Comparison of ENCODE assay signal across 9 cellular contexts in genomic region chr6:24909281-24910216, GRCh38. TPM values are rescaled to one million over a fixed set of nuclear protein-coding genes. Genes with fewer than 3 reads are reported as not detected.
A peak's percentile ranks its signal among the peaks of the same experiment; 100 is the strongest.
DNase-seq lines count a peak whose midpoint lies in the region; ATAC-seq and TF ChIP-seq lines count a peak whose summit lies in the region.
"Had no signal": no experiment of that assay in that cellular context is flagged by ENCODE, and none has a peak within 500 bp of the region (broad histone marks: within the 10 kb centered on the region; RNA-seq: fewer than 3 reads in every experiment).

No MANE protein-coding gene starts in this region.

- H3K36me3 ChIP-seq in adipocyte (ENCODE audit: control insufficient read depth, insufficient read depth, low read length, severe bottlenecking) (no peaks in the 10 kb centered on the region), tibial artery (no peaks in the 10 kb centered on the region)

- peaks cover 89% of the 10 kb centered on the region for H3K36me3 Mint-ChIP-seq in activated naive CD4-positive, alpha-beta T cell treated with anti-CD3 and anti-CD28 coated beads, Interleukin-2, amount 10 ng/mL, durations not matched to agents 7 days and 5 days
- no peaks in the 10 kb centered on the region for H3K36me3 Mint-ChIP-seq in mesothelial cell of epicardium

- intact Hi-C loops in tibial artery (cut with DNase I; ENCODE audit: low total_unique reads): no loop called here

- peak overlapping the region; percentile 45 to 53 for H3K27ac ChIP-seq in tibial artery
- H3K27ac ChIP-seq: SK-N-MC had no signal

- H3K4me3 Mint-ChIP-seq in activated naive CD4-positive, alpha-beta T cell treated with anti-CD3 and anti-CD28 coated beads, Interleukin-2, amount 10 ng/mL, durations not matched to agents 7 days and 5 days: peak overlapping the region; percentile 92
- peak overlapping the region; percentile 72 for H3K4me3 Mint-ChIP-seq in mesothelial cell of epicardium

- H3K27ac Mint-ChIP-seq in activated naive CD4-positive, alpha-beta T cell treated with anti-CD3 and anti-CD28 coated beads, Interleukin-2, amount 10 ng/mL, durations not matched to agents 7 days and 5 days: peak overlapping the region; percentile 90
- H3K27ac Mint-ChIP-seq in mesothelial cell of epicardium: no peak overlapping the region

- no peak for DNase-seq in activated naive CD4-positive, alpha-beta T cell treated with anti-CD3 and anti-CD28 coated beads, Interleukin-2, amount 10 ng/mL, durations not matched to agents 7 days and 5 days
- no peak for DNase-seq in activated naive CD4-positive, alpha-beta T cell treated with Interleukin-2 at 50 U/mL for 16 hours
- DNase-seq in adipocyte (ENCODE audit: low read depth) (no peak), mesothelial cell of epicardium (ENCODE audit: low spot score in 2 of 2, unreplicated experiment in 2 of 2) (no peak), tibial artery (no peak), HuH-7.5 (ENCODE audit: low spot score) (no peak), COLO829 (ENCODE audit: low spot score) (no peak)

- no peaks in the 10 kb centered on the region for H3K27me3 ChIP-seq in adipocyte (replicated peaks; ENCODE audit: control insufficient read depth, insufficient read depth, low read length)
- no peaks in the 10 kb centered on the region for H3K27me3 ChIP-seq in tibial artery

- H3K4me1 ChIP-seq in adipocyte (ENCODE audit: control insufficient read depth, insufficient read depth, low read length) (peaks cover 53% of the 10 kb centered on the region), tibial artery (peaks cover 0 to 46% (median 28%) of the 10 kb centered on the region in 4 donors)

- no peaks in the 10 kb centered on the region for H3K9me3 Mint-ChIP-seq in activated naive CD4-positive, alpha-beta T cell treated with anti-CD3 and anti-CD28 coated beads, Interleukin-2, amount 10 ng/mL, durations not matched to agents 7 days and 5 days
- H3K9me3 Mint-ChIP-seq in mesothelial cell of epicardium: no peaks in the 10 kb centered on the region

- no peak for ATAC-seq in GM21447 (IDR thresholded peaks at IDR 0.05; ENCODE audit: unreplicated experiment)

- no peak for TF ChIP-seq CTCF in mesothelial cell of epicardium (IDR thresholded peaks at IDR 0.05; ENCODE audit: unreplicated experiment)
- TF ChIP-seq CTCF in tibial artery (IDR thresholded peaks at IDR 0.05): no peak

- CTCF ChIA-PET in activated naive CD4-positive, alpha-beta T cell treated with anti-CD3 and anti-CD28 coated beads, Interleukin-2, amount 10 ng/mL, durations not matched to agents 7 days and 5 days (lab: Charles Lee): interaction anchor here (0.6 to 7.1 kb wide), 15 partner anchors 10 to 197 kb away, joined by 3 to 75 read pairs (median 6); partner anchors contain the start of gene RIPOR2

- peak overlapping the region; percentile 97 for H3K9ac ChIP-seq in adipocyte (ENCODE audit: low read length)

- H3K4me1 Mint-ChIP-seq in activated naive CD4-positive, alpha-beta T cell treated with anti-CD3 and anti-CD28 coated beads, Interleukin-2, amount 10 ng/mL, durations not matched to agents 7 days and 5 days: peaks cover 95% of the 10 kb centered on the region
- H3K4me1 Mint-ChIP-seq in mesothelial cell of epicardium: peaks cover 22% of the 10 kb centered on the region

- H3K4me3 ChIP-seq in adipocyte (ENCODE audit: low read length) (peak overlapping the region; percentile 97), tibial artery (peak overlapping the region; percentile 54 to 60)

- H3K9me3 ChIP-seq in adipocyte (ENCODE audit: control insufficient read depth, low read length): no peaks in the 10 kb centered on the region
- H3K9me3 ChIP-seq in tibial artery: no peaks in the 10 kb centered on the region

- H3K27me3 Mint-ChIP-seq in activated naive CD4-positive, alpha-beta T cell treated with anti-CD3 and anti-CD28 coated beads, Interleukin-2, amount 10 ng/mL, durations not matched to agents 7 days and 5 days: no peaks in the 10 kb centered on the region
- peaks cover 50% of the 10 kb centered on the region for H3K27me3 Mint-ChIP-seq in mesothelial cell of epicardium (ENCODE audit: low read depth)

RNA-seq across cellular contexts. Expression of gene RIPOR2, which starts 26.2 kb away (rescaled TPM):
- 1.7 to 1.9 TPM (median 1.7 TPM) in 3 replicates for total RNA-seq in mesothelial cell of epicardium
